Comparison of ENCODE assay signal across 1 cellular context in genomic region chr11:72103754-72104167, GRCh38.
TF ChIP-seq lines count a peak whose summit lies in the region.

No MANE protein-coding gene starts in this region.

TF ChIP-seq in GM12878, 131 proteins besides CTCF, POLR2A, EP300 and RAD21:
- TF ChIP-seq RCOR1 (conservative IDR thresholded peaks at IDR 0.05; ENCODE audit: low read depth, low read length) (0 out of 2 replicates have a peak, but pooled peaks have one; percentile 6), SMARCA5 (IDR thresholded peaks at IDR 0.05) (0 out of 2 replicates have a peak, but pooled peaks have one; percentile 58), RB1 (IDR thresholded peaks at IDR 0.05; ENCODE audit: borderline replicate concordance) (0 out of 2 replicates have a peak, but pooled peaks have one; percentile 28), MLLT1 (IDR thresholded peaks at IDR 0.05) (peak; percentile 94), ZNF622 (IDR thresholded peaks at IDR 0.05) (no peak), SPI1 (IDR thresholded peaks at IDR 0.05; ENCODE audit: borderline replicate concordance, insufficient read depth, low read depth, low read length) (no peak)
